ENCODE assay signal across 10 cellular contexts in the genomic region with DNA sequence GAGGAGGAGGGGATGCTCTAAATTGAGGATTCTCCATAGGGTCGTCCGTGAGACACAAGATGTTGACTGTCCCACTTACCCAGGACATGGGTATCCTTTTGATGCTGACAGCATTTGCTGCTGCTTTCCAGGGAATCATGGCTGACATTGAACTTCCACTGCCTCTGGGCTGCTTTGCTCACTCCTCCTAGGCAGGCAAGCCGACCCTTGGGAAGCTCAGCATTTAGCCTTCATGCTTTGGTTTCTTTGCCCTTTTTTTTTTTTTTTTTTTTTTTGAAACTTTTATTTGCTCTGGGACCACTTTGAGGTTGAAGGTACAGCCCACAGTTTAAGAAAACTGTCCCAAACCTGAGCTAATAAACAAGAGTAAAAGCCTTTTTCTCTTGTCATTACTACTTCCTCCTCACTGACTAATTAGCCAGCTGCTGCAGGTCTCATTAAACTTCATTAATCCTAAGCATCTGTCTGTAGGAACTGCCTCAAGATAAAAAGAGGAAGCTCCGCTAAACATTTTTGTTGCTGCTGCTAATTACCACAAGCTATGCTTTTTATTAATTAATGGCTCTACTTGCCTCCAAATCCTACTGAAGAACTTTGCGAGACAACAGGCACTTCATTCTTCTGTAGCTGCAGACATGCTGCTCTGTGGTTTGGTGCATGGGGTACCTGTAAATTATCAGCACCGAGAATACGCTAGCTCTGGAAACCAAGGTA.
DNase-seq lines count a peak whose midpoint lies in the region; ATAC-seq, FAIRE-seq and TF ChIP-seq lines count a peak whose summit lies in the region.
"Had no signal": no experiment of that assay in that cellular context is flagged by ENCODE, and none has a peak within 500 bp of the region (broad histone marks: within the 10 kb centered on the region; RNA-seq: fewer than 3 reads in every experiment).

No MANE protein-coding gene starts in this region.

- H3K9me2 ChIP-seq in MM.1S (replicated peaks; ENCODE audit: insufficient read depth, low read length), result no peaks in the 10 kb centered on the region

- H4K20me1 ChIP-seq in MM.1S (ENCODE audit: insufficient read depth, low read length), result peaks cover 31% of the 10 kb centered on the region

- no peaks in the 10 kb centered on the region for H3K9me3 ChIP-seq in CD4-positive, alpha-beta T cell (ENCODE audit: control insufficient read depth, low read length)
- no peaks in the 10 kb centered on the region for H3K9me3 ChIP-seq in MM.1S (replicated peaks; ENCODE audit: insufficient read depth, low read length)
- H3K9me3 ChIP-seq: esophagus muscularis mucosa had no signal

- H3K36me3 ChIP-seq in MM.1S (replicated peaks; ENCODE audit: insufficient read depth, low read length), result no peaks in the 10 kb centered on the region

- DNase-seq in CD4-positive, alpha-beta T cell, result no peak
- DNase-seq in GM18507 (ENCODE audit: extremely low spot score, insufficient read length, low read depth), result no peak
- DNase-seq in MM.1S, result peak; percentile 25
- no peak for DNase-seq in activated naive CD8-positive, alpha-beta T cell treated with anti-CD3 and anti-CD28 coated beads, Interleukin-2, amount 10 ng/mL, durations not matched to agents 7 days and 5 days
- DNase-seq in GM20000 (ENCODE audit: low spot score), result no peak
- DNase-seq in foreskin keratinocyte, result no peak
- DNase-seq in occipital lobe (lab: John Stamatoyannopoulos, UW), result no peak
- DNase-seq in effector CD8-positive, alpha-beta T cell (lab: John Stamatoyannopoulos, UW), result no peak
- DNase-seq: H9 had no signal

- H3F3A ChIP-seq in MM.1S (ENCODE audit: insufficient read depth, low read length), result peaks cover 29% of the 10 kb centered on the region

- H3K9me3 Mint-ChIP-seq in CD4-positive, alpha-beta T cell, result no peaks in the 10 kb centered on the region
- H3K9me3 Mint-ChIP-seq in activated naive CD8-positive, alpha-beta T cell treated with anti-CD3 and anti-CD28 coated beads, Interleukin-2, amount 10 ng/mL, durations not matched to agents 7 days and 5 days, result no peaks in the 10 kb centered on the region
- H3K9me3 Mint-ChIP-seq: H9 had no signal

- intact Hi-C loops in CD4-positive, alpha-beta T cell (cut with DNase I, micrococcal nuclease), result loop anchor here in 1 of 2 experiments (2.0 kb wide), 1 partner anchor 17 kb away; no protein-coding TSS in a partner anchor

- peak overlapping the region; percentile 36; the same call in 1 of the 2 replicates for H3K4me2 ChIP-seq in MM.1S (ENCODE audit: low read depth, low read length)

- no peak overlapping the region for H2AFZ ChIP-seq in MM.1S (ENCODE audit: low read length)

- peaks cover 11% of the 10 kb centered on the region for H3K36me3 Mint-ChIP-seq in CD4-positive, alpha-beta T cell (ENCODE audit: low read depth)
- peaks cover 15% of the 10 kb centered on the region for H3K36me3 Mint-ChIP-seq in activated naive CD8-positive, alpha-beta T cell treated with anti-CD3 and anti-CD28 coated beads, Interleukin-2, amount 10 ng/mL, durations not matched to agents 7 days and 5 days

- FAIRE-seq in GM18507 (lab: Jason Lieb, UNC), result peak; percentile 79

- CTCF ChIA-PET in CD4-positive, alpha-beta T cell (lab: Charles Lee), result interaction anchor here (0.7 to 4.6 kb wide), 5 partner anchors 9 to 25 kb away, joined by 3 to 25 read pairs (median 3); no protein-coding TSS in a partner anchor

- no peak for TF ChIP-seq CTCF in CD4-positive, alpha-beta T cell (IDR thresholded peaks at IDR 0.05)
- TF ChIP-seq CTCF in MM.1S (IDR thresholded peaks at IDR 0.05; ENCODE audit: low read length) (no peak), GM20000 (IDR thresholded peaks at IDR 0.05; ENCODE audit: extremely low read depth, missing control alignments) (no peak), foreskin keratinocyte (conservative IDR thresholded peaks at IDR 0.05) (no peak)

- H3K27ac ChIP-seq in CD4-positive, alpha-beta T cell (ENCODE audit: low read depth, low read length), result peak overlapping the region; percentile 44
- H3K27ac ChIP-seq in MM.1S (ENCODE audit: low read length) (peak overlapping the region; percentile 11; the same call in 1 of the 2 replicates), foreskin keratinocyte (no peak overlapping the region)
- H3K27ac ChIP-seq: esophagus muscularis mucosa had no signal

- H3K4me1 ChIP-seq in MM.1S (ENCODE audit: low read length), result peaks cover 51% of the 10 kb centered on the region
- peaks cover 25% of the 10 kb centered on the region for H3K4me1 ChIP-seq in foreskin keratinocyte

- no peaks in the 10 kb centered on the region for H3K27me3 ChIP-seq in CD4-positive, alpha-beta T cell (ENCODE audit: control insufficient read depth, insufficient read depth, low read length)
- no peaks in the 10 kb centered on the region for H3K27me3 ChIP-seq in MM.1S (replicated peaks; ENCODE audit: insufficient read depth, low read length)
- H3K27me3 ChIP-seq in foreskin keratinocyte, result no peaks in the 10 kb centered on the region
- H3K27me3 ChIP-seq: esophagus muscularis mucosa had no signal

- H3K4me3 Mint-ChIP-seq in CD4-positive, alpha-beta T cell, result peak overlapping the region; percentile 71
- H3K4me3 Mint-ChIP-seq in activated naive CD8-positive, alpha-beta T cell treated with anti-CD3 and anti-CD28 coated beads, Interleukin-2, amount 10 ng/mL, durations not matched to agents 7 days and 5 days, result peak overlapping the region; percentile 67

- H3K79me2 ChIP-seq in MM.1S (ENCODE audit: low read length), result peaks cover 100% of the 10 kb centered on the region

- H3K27me3 Mint-ChIP-seq in CD4-positive, alpha-beta T cell, result no peaks in the 10 kb centered on the region
- no peaks in the 10 kb centered on the region for H3K27me3 Mint-ChIP-seq in activated naive CD8-positive, alpha-beta T cell treated with anti-CD3 and anti-CD28 coated beads, Interleukin-2, amount 10 ng/mL, durations not matched to agents 7 days and 5 days

- POLR2A ChIA-PET in CD4-positive, alpha-beta T cell (lab: Charles Lee), result interaction anchor here (0.6 to 4.5 kb wide), 10 partner anchors 9 to 25 kb away, joined by 3 to 51 read pairs (median 5); no protein-coding TSS in a partner anchor
- POLR2A ChIA-PET in activated naive CD8-positive, alpha-beta T cell treated with anti-CD3 and anti-CD28 coated beads, Interleukin-2, amount 10 ng/mL, durations not matched to agents 7 days and 5 days (lab: Charles Lee), result interaction anchor here (0.6 to 2.9 kb wide), 10 partner anchors 8 to 83 kb away, joined by 3 to 23 read pairs (median 4); no protein-coding TSS in a partner anchor

- H3K4me1 Mint-ChIP-seq in CD4-positive, alpha-beta T cell (ENCODE audit: low read depth), result peaks cover 98% of the 10 kb centered on the region
- peaks cover 78% of the 10 kb centered on the region for H3K4me1 Mint-ChIP-seq in activated naive CD8-positive, alpha-beta T cell treated with anti-CD3 and anti-CD28 coated beads, Interleukin-2, amount 10 ng/mL, durations not matched to agents 7 days and 5 days

- no peak overlapping the region for H3K4me3 ChIP-seq in MM.1S (ENCODE audit: low read length)
- H3K4me3 ChIP-seq: esophagus muscularis mucosa had no signal

- peak overlapping the region; percentile 96 for H3K27ac Mint-ChIP-seq in CD4-positive, alpha-beta T cell
- peak overlapping the region; percentile 83 for H3K27ac Mint-ChIP-seq in activated naive CD8-positive, alpha-beta T cell treated with anti-CD3 and anti-CD28 coated beads, Interleukin-2, amount 10 ng/mL, durations not matched to agents 7 days and 5 days

- H3K9ac ChIP-seq in MM.1S (ENCODE audit: low read length), result no peak overlapping the region

- ATAC-seq in CD4-positive, alpha-beta T cell (ENCODE audit: poor library complexity), result no peak
- ATAC-seq in activated naive CD8-positive, alpha-beta T cell treated with anti-CD3 and anti-CD28 coated beads, Interleukin-2, amount 10 ng/mL, durations not matched to agents 7 days and 5 days (ENCODE audit: low read depth), result no peak
- ATAC-seq in foreskin keratinocyte, result no peak
